Comparison of ENCODE assay signal across 14 cellular contexts in the genomic region with DNA sequence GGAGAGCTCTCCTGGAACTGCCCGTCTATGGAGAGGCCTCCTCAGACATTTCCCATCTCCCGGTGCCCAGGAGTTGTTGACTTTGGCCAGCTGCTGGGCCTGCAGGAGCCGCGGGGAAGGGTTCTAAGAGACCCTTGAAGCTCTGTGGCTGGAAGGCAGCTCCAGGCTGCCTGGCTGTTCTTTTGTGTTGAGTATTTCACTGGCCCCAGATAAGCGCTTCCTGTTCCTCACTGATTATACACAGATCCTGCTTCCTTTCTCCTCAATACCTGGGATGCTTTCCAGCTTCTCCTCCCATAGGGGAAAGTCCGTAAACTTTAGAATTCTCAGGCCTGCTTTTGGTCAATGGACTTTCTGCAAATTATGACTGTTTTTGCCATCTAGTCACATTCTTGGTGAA. TPM values are rescaled to one million over a fixed set of nuclear protein-coding genes. Genes with fewer than 3 reads are reported as not detected.
A peak's percentile ranks its signal among the peaks of the same experiment; 100 is the strongest.
DNase-seq lines count a peak whose midpoint lies in the region; ATAC-seq lines count a peak whose summit lies in the region.
"Had no signal": no experiment of that assay in that cellular context is flagged by ENCODE, and none has a peak within 500 bp of the region (broad histone marks: within the 10 kb centered on the region; RNA-seq: fewer than 3 reads in every experiment).

No MANE protein-coding gene starts in this region.

- peaks cover 6% of the 10 kb centered on the region for H3K36me3 ChIP-seq in mesodermal cell (ENCODE audit: control insufficient read depth, insufficient read depth, low read length)
- H3K36me3 ChIP-seq: tibial artery had no signal

- H3K9me3 ChIP-seq in mesodermal cell (ENCODE audit: control insufficient read depth, low read length) = no peaks in the 10 kb centered on the region
- H3K9me3 ChIP-seq: tibial artery had no signal

- H3K4me1 ChIP-seq in mesodermal cell (ENCODE audit: control insufficient read depth, insufficient read depth, low read length, poor library complexity, severe bottlenecking) = peaks cover 44% of the 10 kb centered on the region

- H3K27ac ChIP-seq in mesodermal cell (ENCODE audit: low read depth, low read length, severe bottlenecking) = peak overlapping the region; percentile 69
- H3K27ac ChIP-seq: tibial artery had no signal

- WGBS in mesodermal cell (ENCODE audit: insufficient coverage in 2 of 2), 2 experiments = 83 to 88% methylated on average over 5 to 6 of the region's 6 CpGs

- DNase-seq in NCI-H2196 (lab: John Stamatoyannopoulos, UW; ENCODE audit: unreplicated experiment) (peak; percentile 6), NCI-H2196 treated with DMSO at 0.1 percent for 48 hours (lab: John Stamatoyannopoulos, UW; ENCODE audit: unreplicated experiment) (no peak), fibroblast of peridontal ligament (ENCODE audit: extremely low read depth) (peak; percentile 72), foreskin melanocyte (no peak), ecto neural progenitor cell (ENCODE audit: low spot score) (no peak), globus pallidus (ENCODE audit: low spot score) (no peak)
- DNase-seq: activated effector memory CD4-positive, alpha-beta T cell treated with Interleukin-2 at 50 U/mL for 16 hours; COR-L47; KG1; NCI-H187 treated with DMSO at 0.1 percent for 48 hours; tibial artery had no signal

- no peak overlapping the region for H3K4me3 ChIP-seq in mesodermal cell (ENCODE audit: extremely low read depth, insufficient read depth, low read length, poor library complexity, severe bottlenecking)
- H3K4me3 ChIP-seq: smooth muscle cell, tibial artery had no signal

- ATAC-seq in GM19467 (IDR thresholded peaks at IDR 0.05; ENCODE audit: unreplicated experiment) = no peak

RNA-seq across cellular contexts. Expression of gene TGOLN2, which starts 57.8 kb away (rescaled TPM):
- 53.5 TPM for polyA plus RNA-seq in mesodermal cell (2013, experiment 1 of 2)
- 46.8 TPM for polyA plus RNA-seq in mesodermal cell (2013, experiment 2 of 2)

Comparison
In these comparisons a context has a peak if more than half of its experiments do, and no peak if none do; other contexts are left out.
1. DNase-seq: peak in NCI-H2196 (single experiment) and fibroblast of peridontal ligament (single experiment); none in NCI-H2196 treated with DMSO at 0.1 percent for 48 hours (single experiment), foreskin melanocyte (single experiment), ecto neural progenitor cell (single experiment) and globus pallidus (single experiment).